8 cellular contexts compared by ENCODE assay signal in genomic region chr17:10754109-10754508, GRCh38. TPM values are rescaled to one million over a fixed set of nuclear protein-coding genes. Genes with fewer than 3 reads are reported as not detected.
DNase-seq lines count a peak whose midpoint lies in the region; ATAC-seq and TF ChIP-seq lines count a peak whose summit lies in the region.

No MANE protein-coding gene starts in this region.

- H3K27me3 ChIP-seq in right atrium auricular region (no peaks in the 10 kb centered on the region), PC-3 (ENCODE audit: low read length) (peaks cover under 1% of the 10 kb centered on the region; the same call in 1 of the 2 replicates), upper lobe of right lung (no peaks in the 10 kb centered on the region)

- no peak overlapping the region for H3K4me3 ChIP-seq in right atrium auricular region
- H3K4me3 ChIP-seq in PC-3 (ENCODE audit: low read length), result no peak overlapping the region
- no peak overlapping the region for H3K4me3 ChIP-seq in upper lobe of right lung

- CTCF ChIA-PET in PC-3 (lab: Charles Lee), result no interaction called here

- BruUV-seq in PC-3 (replicated peaks; lab: Mats Ljungman, UMichigan), result no TSS peak

- no peaks in the 10 kb centered on the region for H3K9me2 ChIP-seq in PC-3 (replicated peaks; ENCODE audit: low read length)

- POLR2A ChIA-PET in PC-3 (lab: Charles Lee; ENCODE audit: unreplicated experiment), result no interaction called here

- no peak overlapping the region for H3K9ac ChIP-seq in PC-3 (ENCODE audit: low read length)

- TF ChIP-seq CTCF in right atrium auricular region (IDR thresholded peaks at IDR 0.05), result no peak
- peak; percentile 55 for TF ChIP-seq CTCF in PC-3 (conservative IDR thresholded peaks at IDR 0.05; ENCODE audit: low read depth, low read length)
- TF ChIP-seq CTCF in upper lobe of right lung (IDR thresholded peaks at IDR 0.05), result peak; percentile 18

- H3K36me3 ChIP-seq in right atrium auricular region, result no peaks in the 10 kb centered on the region
- H3K36me3 ChIP-seq in PC-3 (ENCODE audit: low read depth, low read length), result no peaks in the 10 kb centered on the region
- H3K36me3 ChIP-seq in upper lobe of right lung, result no peaks in the 10 kb centered on the region

- H3K4me1 ChIP-seq in right atrium auricular region (no peaks in the 10 kb centered on the region), PC-3 (ENCODE audit: insufficient read depth, low read length) (no peaks in the 10 kb centered on the region; the same call in 1 of the 2 replicates), upper lobe of right lung (no peaks in the 10 kb centered on the region)

- intact Hi-C loops in left ventricle myocardium superior (cut with micrococcal nuclease), result no loop called here
- intact Hi-C loops in PC-3 (cut with micrococcal nuclease), result no loop called here
- intact Hi-C loops in upper lobe of right lung (cut with DNase I), result no loop called here

- no peaks in the 10 kb centered on the region for H3K79me2 ChIP-seq in PC-3 (ENCODE audit: low read length)

- ATAC-seq in left ventricle myocardium superior (no peak), PC-3 (no peak), esophagus mucosa (peak; percentile 47), upper lobe of right lung (peak; percentile 21), HG03439 (IDR thresholded peaks at IDR 0.05; ENCODE audit: unreplicated experiment) (no peak), HG03095 (IDR thresholded peaks at IDR 0.05; ENCODE audit: unreplicated experiment) (no peak)

- no peak overlapping the region for H3K4me2 ChIP-seq in PC-3 (ENCODE audit: low read length)

- no peak overlapping the region for H2AFZ ChIP-seq in PC-3 (ENCODE audit: low read length)

- H4K20me1 ChIP-seq in PC-3 (ENCODE audit: low read length), result no peaks in the 10 kb centered on the region

- H3K9me3 ChIP-seq in right atrium auricular region (no peaks in the 10 kb centered on the region), PC-3 (ENCODE audit: low read length) (no peaks in the 10 kb centered on the region), upper lobe of right lung (no peaks in the 10 kb centered on the region)

- DNase-seq in left ventricle myocardium superior (peak; percentile 50), right atrium auricular region (ENCODE audit: low spot score) (no peak), PC-3 (peak; percentile 52), upper lobe of right lung (no peak), NCI-H1048 (lab: John Stamatoyannopoulos, UW) (no peak)

- H3F3A ChIP-seq in PC-3 (ENCODE audit: low read length, unreplicated experiment), result no peaks in the 10 kb centered on the region

- H3K27ac ChIP-seq in right atrium auricular region (no peak overlapping the region), PC-3 (ENCODE audit: low read length) (no peak overlapping the region), upper lobe of right lung (no peak overlapping the region)

RNA-seq across cellular contexts. Expression of gene TMEM220, which starts 24.3 kb away (rescaled TPM):
- total RNA-seq in left ventricle myocardium superior (6.3 TPM), right atrium auricular region (1 to 10 TPM; 5.5 to 6.5 TPM), PC-3 (2014; rRNA removed) (0.98 and 3.9 TPM in 2 replicates), esophagus mucosa (4.0 TPM), upper lobe of right lung (10.5 TPM)

RNA-seq across cellular contexts. Expression of gene TMEM238L, which starts 49.8 kb away (rescaled TPM):
- total RNA-seq in left ventricle myocardium superior, result not detected
- total RNA-seq in right atrium auricular region, result not detected
- total RNA-seq in PC-3 (2014; rRNA removed), result not detected in 2 replicates
- 2.3 TPM for total RNA-seq in esophagus mucosa
- total RNA-seq in upper lobe of right lung, result not detected

RNA-seq across cellular contexts. Expression of gene ADPRM, which starts 56.7 kb away (rescaled TPM):
- total RNA-seq in left ventricle myocardium superior, result 4.8 TPM
- total RNA-seq in right atrium auricular region, result 1 to 10 TPM; 2.4 to 3.8 TPM
- 2.4 and 2.9 TPM in 2 replicates for total RNA-seq in PC-3 (2014; rRNA removed)
- 4.5 TPM for total RNA-seq in esophagus mucosa
- 8.2 TPM for total RNA-seq in upper lobe of right lung

RNA-seq across cellular contexts. Expression of gene SCO1, which starts 56.8 kb away (rescaled TPM):
- 32.3 TPM for total RNA-seq in left ventricle myocardium superior
- 10 to 100 TPM; 14.6 to 21.6 TPM for total RNA-seq in right atrium auricular region
- total RNA-seq in PC-3 (2014; rRNA removed), result 38.0 and 59.7 TPM in 2 replicates
- 17.3 TPM for total RNA-seq in esophagus mucosa
- total RNA-seq in upper lobe of right lung, result 25.4 TPM

Comparison
In these comparisons a context has a peak if more than half of its experiments do, and no peak if none do; other contexts are left out.
1. DNase-seq: peak in left ventricle myocardium superior (single experiment) and PC-3 (single experiment); none in right atrium auricular region (single experiment), upper lobe of right lung (single experiment) and NCI-H1048 (single experiment).
2. ATAC-seq: peak in esophagus mucosa (single experiment) and upper lobe of right lung (single experiment); none in left ventricle myocardium superior (single experiment), PC-3 (single experiment), HG03439 (single experiment) and HG03095 (single experiment).
3. CTCF ChIP-seq: peak in PC-3 (single experiment) and upper lobe of right lung (single experiment); none in right atrium auricular region (0 of 2).